ENCODE assay signal across 8 cellular contexts in genomic region chr1:109134423-109134822, GRCh38. TPM values are rescaled to one million over a fixed set of nuclear protein-coding genes. Genes with fewer than 3 reads are reported as not detected.
DNase-seq lines count a peak whose midpoint lies in the region; ATAC-seq and TF ChIP-seq lines count a peak whose summit lies in the region.

No MANE protein-coding gene starts in this region.

- peaks cover 14% of the 10 kb centered on the region for H3K4me1 ChIP-seq in BE2C

- TF ChIP-seq CTCF in BE2C (IDR thresholded peaks at IDR 0.05; ENCODE audit: low read depth, low read length), result no peak
- no peak for TF ChIP-seq CTCF in GM10266 (IDR thresholded peaks at IDR 0.05; ENCODE audit: control insufficient read depth, insufficient read depth, low read depth, missing control alignments)

- H3K9me3 ChIP-seq in BE2C (no peaks in the 10 kb centered on the region), KOPT-K1 (ENCODE audit: insufficient read depth, low read length, poor library complexity, severe bottlenecking) (no peaks in the 10 kb centered on the region)

- no peaks in the 10 kb centered on the region; the same call in 1 of the 2 replicates for H3K27me3 ChIP-seq in BE2C

- intact Hi-C loops in left ventricle myocardium superior (cut with micrococcal nuclease), result no loop called here

- TF ChIP-seq POLR2A in GM18505 (IDR thresholded peaks at IDR 0.05; ENCODE audit: borderline replicate concordance, extremely low read depth, insufficient read depth, insufficient read length), result no peak

- DNase-seq in BE2C (peak; percentile 55), GM10266 (ENCODE audit: extremely low spot score) (peak; percentile 26), left ventricle myocardium superior (no peak)
- no peak for DNase-seq in stimulated activated CD4-positive, alpha-beta T cell treated with anti-CD3 and anti-CD28 coated beads, Interleukin-4, amount 100 ng/mL, for 4 hours

- H3K27ac ChIP-seq in KOPT-K1 (ENCODE audit: low read depth, low read length, poor library complexity, severe bottlenecking), result peak overlapping the region; percentile 25

- no peaks in the 10 kb centered on the region for H3K36me3 ChIP-seq in BE2C
- H3K36me3 ChIP-seq in KOPT-K1 (ENCODE audit: insufficient read depth, low read length), result no peaks in the 10 kb centered on the region

- peak overlapping the region; percentile 23; the same call in 1 of the 2 replicates for H3K4me3 ChIP-seq in BE2C (ENCODE audit: low read depth, low read length)

- ATAC-seq in left ventricle myocardium superior (peak; percentile 30), GM19324 (IDR thresholded peaks at IDR 0.05; ENCODE audit: low FRiP score, unreplicated experiment) (no peak), GM18505 (IDR thresholded peaks at IDR 0.05; ENCODE audit: unreplicated experiment) (no peak), GM18520 (IDR thresholded peaks at IDR 0.05; ENCODE audit: unreplicated experiment) (no peak)

RNA-seq across cellular contexts. Expression of gene ELAPOR1, which starts 20.5 kb away (rescaled TPM):
- 1.3 TPM for polyA plus RNA-seq in BE2C (2012; ENCODE audit: insufficient read depth, insufficient read length, low read depth)
- total RNA-seq in left ventricle myocardium superior, result 0.30 TPM

RNA-seq across cellular contexts. Expression of gene TMEM167B, which starts 43.9 kb away (rescaled TPM):
- 29.2 TPM for polyA plus RNA-seq in BE2C (2012; ENCODE audit: insufficient read depth, insufficient read length, low read depth)
- 31.5 TPM for total RNA-seq in left ventricle myocardium superior

RNA-seq across cellular contexts. Expression of gene TAF13, which starts 58.6 kb away (rescaled TPM):
- 49.7 TPM for polyA plus RNA-seq in BE2C (2012; ENCODE audit: insufficient read depth, insufficient read length, low read depth)
- total RNA-seq in left ventricle myocardium superior, result 62.4 TPM

Comparison
In these comparisons a context has a peak if more than half of its experiments do, and no peak if none do; other contexts are left out.
1. DNase-seq: peak in BE2C (single experiment) and GM10266 (single experiment); none in left ventricle myocardium superior (single experiment) and stimulated activated CD4-positive, alpha-beta T cell treated with anti-CD3 and anti-CD28 coated beads, Interleukin-4, amount 100 ng/mL, for 4 hours (0 of 2).